In genomic region chr16:65745-66144, GRCh38 we compare ENCODE assay signal across 2 cellular contexts.
TF ChIP-seq lines count a peak whose summit lies in the region.

No MANE protein-coding gene starts in this region.

TF ChIP-seq in HEK293, 187 proteins besides CTCF, POLR2A, EP300 and RAD21 (continued from another document):
- TF ChIP-seq IKZF3 (tag by site-specific recombination; IDR thresholded peaks at IDR 0.05) (no peak), ZNF639 (tag by site-specific recombination; IDR thresholded peaks at IDR 0.05) (0 out of 2 replicates have a peak, but pooled peaks have one; percentile 34), ZNF239 (tag by site-specific recombination; IDR thresholded peaks at IDR 0.05) (no peak), ZNF600 (tag by site-specific recombination; IDR thresholded peaks at IDR 0.05) (peak; percentile 62; the same call in 1 of the 2 replicates), ZNF174 (tag by site-specific recombination; IDR thresholded peaks at IDR 0.05) (no peak), GLI4 (tag by site-specific recombination; IDR thresholded peaks at IDR 0.05) (no peak), ZNF398 (tag by site-specific recombination; IDR thresholded peaks at IDR 0.05) (no peak), ZNF2 (tag by site-specific recombination; IDR thresholded peaks at IDR 0.05) (peak; percentile 86; the same call in 1 of the 2 replicates), MZF1 (tag by site-specific recombination; IDR thresholded peaks at IDR 0.05; ENCODE audit: borderline replicate concordance) (no peak), KLF17 (tag by site-specific recombination; IDR thresholded peaks at IDR 0.05) (peak; percentile 45; the same call in 1 of the 2 replicates), ZBTB6 (tag by site-specific recombination; IDR thresholded peaks at IDR 0.05) (peak; percentile 28; the same call in 1 of the 2 replicates), ZSCAN30 (tag by site-specific recombination; IDR thresholded peaks at IDR 0.05) (peak; percentile 84), ZNF404 (tag by site-specific recombination; IDR thresholded peaks at IDR 0.05) (no peak), ZNF132 (tag by site-specific recombination; IDR thresholded peaks at IDR 0.05; ENCODE audit: borderline replicate concordance) (no peak), ZNF157 (tag by site-specific recombination; IDR thresholded peaks at IDR 0.05) (0 out of 2 replicates have a peak, but pooled peaks have one; percentile 12), BCL11B (tag by site-specific recombination; IDR thresholded peaks at IDR 0.05; ENCODE audit: low read depth) (0 out of 2 replicates have a peak, but pooled peaks have one; percentile 52), RBAK (tag by site-specific recombination; IDR thresholded peaks at IDR 0.05) (no peak), ZNF391 (tag by site-specific recombination; IDR thresholded peaks at IDR 0.05; ENCODE audit: borderline replicate concordance, low read depth) (peak; percentile 71; the same call in 1 of the 2 replicates), ZNF366 (tag by site-specific recombination; conservative IDR thresholded peaks at IDR 0.05) (no peak)

TF ChIP-seq in HepG2, 621 proteins besides CTCF, POLR2A, EP300 and RAD21 (continued from another document and continues in another):
- TF ChIP-seq DMTF1 (CRISPR knock-in tag; IDR thresholded peaks at IDR 0.05) (no peak), REL (CRISPR knock-in tag; conservative IDR thresholded peaks at IDR 0.05) (no peak), TSC22D2 (CRISPR knock-in tag; IDR thresholded peaks at IDR 0.05; ENCODE audit: borderline replicate concordance) (peak; percentile 37; the same call in 1 of the 2 replicates), ZNF7 (CRISPR knock-in tag; IDR thresholded peaks at IDR 0.05) (no peak), ZNF543 (CRISPR knock-in tag; IDR thresholded peaks at IDR 0.05) (no peak), MTA1 (CRISPR knock-in tag; IDR thresholded peaks at IDR 0.05; ENCODE audit: borderline replicate concordance) (no peak; the same call in 1 of the 2 replicates), GPN1 (CRISPR knock-in tag; IDR thresholded peaks at IDR 0.05; ENCODE audit: borderline replicate concordance) (no peak), ATM (IDR thresholded peaks at IDR 0.05; ENCODE audit: borderline replicate concordance) (no peak), ZNF350 (CRISPR knock-in tag; IDR thresholded peaks at IDR 0.05; ENCODE audit: borderline replicate concordance, low read depth) (no peak), NFAT5 (CRISPR knock-in tag; IDR thresholded peaks at IDR 0.05) (no peak), TERF1 (CRISPR knock-in tag; IDR thresholded peaks at IDR 0.05) (no peak), NFKB2 (CRISPR knock-in tag; IDR thresholded peaks at IDR 0.05; ENCODE audit: borderline replicate concordance) (peak; percentile 73; the same call in 1 of the 2 replicates), ZBED4 (CRISPR knock-in tag; IDR thresholded peaks at IDR 0.05; ENCODE audit: borderline replicate concordance) (peak; percentile 56; the same call in 1 of the 2 replicates), IRX3 (CRISPR knock-in tag; IDR thresholded peaks at IDR 0.05; ENCODE audit: borderline replicate concordance, low read depth) (no peak), BHLHE40 (IDR thresholded peaks at IDR 0.05; ENCODE audit: low read length) (0 out of 2 replicates have a peak, but pooled peaks have one; percentile 17), ZNF550 (CRISPR knock-in tag; IDR thresholded peaks at IDR 0.05; ENCODE audit: borderline replicate concordance) (no peak), SMAD3 (CRISPR knock-in tag; IDR thresholded peaks at IDR 0.05) (peak; percentile 70; the same call in 1 of the 2 replicates), ZNF367 (CRISPR knock-in tag; IDR thresholded peaks at IDR 0.05; ENCODE audit: borderline replicate concordance) (no peak), ZNF740 (CRISPR knock-in tag; IDR thresholded peaks at IDR 0.05) (no peak), JUNB (CRISPR knock-in tag; IDR thresholded peaks at IDR 0.05; ENCODE audit: borderline replicate concordance) (no peak), TRIM24 (CRISPR knock-in tag; IDR thresholded peaks at IDR 0.05) (no peak), ZBTB33 (CRISPR knock-in tag; IDR thresholded peaks at IDR 0.05) (peak; percentile 12; the same call in 1 of the 2 replicates), HOXD1 (CRISPR knock-in tag; IDR thresholded peaks at IDR 0.05) (no peak), FOXJ3 (CRISPR knock-in tag; IDR thresholded peaks at IDR 0.05; ENCODE audit: borderline replicate concordance) (no peak), ZNF501 (CRISPR knock-in tag; IDR thresholded peaks at IDR 0.05) (peak; percentile 38; the same call in 1 of the 2 replicates), ZBTB34 (CRISPR knock-in tag; IDR thresholded peaks at IDR 0.05) (peak; percentile 76; the same call in 1 of the 2 replicates), ZNF792 (CRISPR knock-in tag; IDR thresholded peaks at IDR 0.05) (0 out of 2 replicates have a peak, but pooled peaks have one; percentile 33), NFE2L1 (CRISPR knock-in tag; IDR thresholded peaks at IDR 0.05; ENCODE audit: borderline replicate concordance) (no peak), PBX2 (CRISPR knock-in tag; IDR thresholded peaks at IDR 0.05) (no peak), NFIB (CRISPR knock-in tag; IDR thresholded peaks at IDR 0.05; ENCODE audit: borderline replicate concordance) (no peak), RARA (CRISPR knock-in tag; IDR thresholded peaks at IDR 0.05) (no peak)
